ENCODE assay signal across 8 cellular contexts in the genomic region with DNA sequence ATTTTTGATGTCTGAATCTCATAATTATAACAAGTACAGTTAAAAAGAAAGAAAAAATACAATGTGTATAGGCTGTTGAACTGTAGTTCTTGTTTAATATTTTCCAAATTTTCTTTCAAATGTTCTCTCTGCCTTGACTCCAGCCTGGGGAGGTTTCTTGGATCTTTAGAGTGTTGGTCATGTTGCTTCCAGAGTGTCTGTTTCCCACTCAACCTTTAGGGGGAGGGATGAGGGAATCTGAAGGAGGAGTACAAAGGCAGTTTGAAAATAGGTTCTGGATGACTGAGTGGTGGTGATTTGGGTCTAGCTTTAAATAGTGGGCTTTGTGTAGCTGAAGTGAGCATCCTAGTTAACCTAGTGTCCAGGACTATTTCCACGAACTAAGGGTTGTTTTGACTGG. TPM values are rescaled to one million over a fixed set of nuclear protein-coding genes. Genes with fewer than 3 reads are reported as not detected.
A peak's percentile ranks its signal among the peaks of the same experiment; 100 is the strongest.
DNase-seq lines count a peak whose midpoint lies in the region; ATAC-seq and TF ChIP-seq lines count a peak whose summit lies in the region.

No MANE protein-coding gene starts in this region.

- peaks cover 40% of the 10 kb centered on the region for H3K4me1 Mint-ChIP-seq in HFFc6 (ENCODE audit: low read depth)

- peak; percentile 61 for TF ChIP-seq CTCF in HFFc6 (IDR thresholded peaks at IDR 0.05)

- H3K9ac ChIP-seq in skeletal muscle tissue (ENCODE audit: low read depth in 1 of 3, low read length in 3 of 3) = peak overlapping the region; percentile 86 to 97 (median 89)

- H3K27me3 ChIP-seq in iPS DF 6.9 (ENCODE audit: control insufficient read depth, insufficient read depth, low read length) (no peaks in the 10 kb centered on the region), skeletal muscle tissue (ENCODE audit: control insufficient read depth in 3 of 3, insufficient read depth in 3 of 3, low read length in 3 of 3) (no peaks in the 10 kb centered on the region)

- peak overlapping the region; percentile 99 for H3K27ac Mint-ChIP-seq in HFFc6

- peak; percentile 55 for DNase-seq in HFFc6
- DNase-seq in iPS DF 6.9 (ENCODE audit: low read depth, low spot score) = no peak
- no peak for DNase-seq in SHP77 (lab: John Stamatoyannopoulos, UW)
- DNase-seq in AML-193 (lab: John Stamatoyannopoulos, UW) = no peak
- no peak for DNase-seq in GF-D8 (lab: John Stamatoyannopoulos, UW)

- H3K27ac ChIP-seq in angular gyrus (ENCODE audit: low read depth, low read length) (peak overlapping the region; percentile 49), iPS DF 6.9 (ENCODE audit: low read length) (no peak overlapping the region), skeletal muscle tissue (ENCODE audit: low read depth, low read length) (peak overlapping the region; percentile 94)

- H3K4me3 Mint-ChIP-seq in HFFc6 = peak overlapping the region; percentile 100

- peaks cover 23% of the 10 kb centered on the region for H3K36me3 Mint-ChIP-seq in HFFc6 (ENCODE audit: low read depth)

- H3K9me3 ChIP-seq in iPS DF 6.9 (ENCODE audit: control insufficient read depth, insufficient read depth, low read length) = no peaks in the 10 kb centered on the region
- no peaks in the 10 kb centered on the region for H3K9me3 ChIP-seq in skeletal muscle tissue (ENCODE audit: control insufficient read depth in 3 of 3, low read length in 3 of 3)

- H3K36me3 ChIP-seq in iPS DF 6.9 (ENCODE audit: control insufficient read depth, insufficient read depth, low read length) = no peaks in the 10 kb centered on the region
- no peaks in the 10 kb centered on the region for H3K36me3 ChIP-seq in skeletal muscle tissue (ENCODE audit: control insufficient read depth in 3 of 3, insufficient read depth in 3 of 3, low read length in 3 of 3)

- ATAC-seq in GM18873 (IDR thresholded peaks at IDR 0.05; ENCODE audit: low FRiP score, unreplicated experiment) = no peak

- no peaks in the 10 kb centered on the region for H3K27me3 Mint-ChIP-seq in HFFc6 (ENCODE audit: insufficient read depth)

- WGBS in iPS DF 6.9 (ENCODE audit: insufficient coverage, insufficient read length) = no CpG with 5 or more reads among the region's 1 CpG

- no peaks in the 10 kb centered on the region for H3K9me3 Mint-ChIP-seq in HFFc6

- H3K4me1 ChIP-seq in iPS DF 6.9 (ENCODE audit: control insufficient read depth, insufficient read depth, low read length) (peaks cover 2% of the 10 kb centered on the region; the same call in 1 of the 2 replicates), skeletal muscle tissue (ENCODE audit: control insufficient read depth in 3 of 3, insufficient read depth in 3 of 3, low read length in 3 of 3) (peaks cover 11 to 25% (median 20%) of the 10 kb centered on the region in 3 donors)

- H3K4me3 ChIP-seq in iPS DF 6.9 (ENCODE audit: low read length) (peak overlapping the region; percentile 32; the same call in 1 of the 2 replicates), skeletal muscle tissue (ENCODE audit: low read length in 3 of 3) (peak overlapping the region; percentile 73 to 83 (median 77))

RNA-seq across cellular contexts. Expression of gene CTNND1, which starts 2.0 kb away (rescaled TPM):
- 100 to 1,000 TPM; 131 to 153 (median 147) TPM for total RNA-seq in HFFc6 (2021; fragmentation: NEBNext Ultra II Directional; extraction: Animal tissue kit (Norgen Biotek cat#: 25700))
- total RNA-seq in skeletal muscle tissue = 121 TPM

RNA-seq across cellular contexts. Expression of gene BTBD18, which starts 11.9 kb away (rescaled TPM):
- total RNA-seq in HFFc6 (2021; fragmentation: NEBNext Ultra II Directional; extraction: Animal tissue kit (Norgen Biotek cat#: 25700)) = not detected
- total RNA-seq in skeletal muscle tissue = not detected

RNA-seq across cellular contexts. Expression of gene SELENOH, which starts 22.3 kb away (rescaled TPM):
- total RNA-seq in HFFc6 (2021; fragmentation: NEBNext Ultra II Directional; extraction: Animal tissue kit (Norgen Biotek cat#: 25700)) = 100 to 1,000 TPM; 128 to 186 (median 140) TPM
- 61.1 TPM for total RNA-seq in skeletal muscle tissue

RNA-seq across cellular contexts. Expression of gene TMX2, which starts 51.2 kb away (rescaled TPM):
- 100 to 1,000 TPM in 2 of 6 experiments, 10 to 100 TPM in 4; 89.9 to 113 (median 97.2) TPM for total RNA-seq in HFFc6 (2021; fragmentation: NEBNext Ultra II Directional; extraction: Animal tissue kit (Norgen Biotek cat#: 25700))
- total RNA-seq in skeletal muscle tissue = 30.3 TPM

RNA-seq across cellular contexts. Expression of gene MED19, which starts 51.6 kb away (rescaled TPM):
- 10 to 100 TPM; 19.1 to 22.4 (median 21.8) TPM for total RNA-seq in HFFc6 (2021; fragmentation: NEBNext Ultra II Directional; extraction: Animal tissue kit (Norgen Biotek cat#: 25700))
- 11.0 TPM for total RNA-seq in skeletal muscle tissue
